In the genomic region with DNA sequence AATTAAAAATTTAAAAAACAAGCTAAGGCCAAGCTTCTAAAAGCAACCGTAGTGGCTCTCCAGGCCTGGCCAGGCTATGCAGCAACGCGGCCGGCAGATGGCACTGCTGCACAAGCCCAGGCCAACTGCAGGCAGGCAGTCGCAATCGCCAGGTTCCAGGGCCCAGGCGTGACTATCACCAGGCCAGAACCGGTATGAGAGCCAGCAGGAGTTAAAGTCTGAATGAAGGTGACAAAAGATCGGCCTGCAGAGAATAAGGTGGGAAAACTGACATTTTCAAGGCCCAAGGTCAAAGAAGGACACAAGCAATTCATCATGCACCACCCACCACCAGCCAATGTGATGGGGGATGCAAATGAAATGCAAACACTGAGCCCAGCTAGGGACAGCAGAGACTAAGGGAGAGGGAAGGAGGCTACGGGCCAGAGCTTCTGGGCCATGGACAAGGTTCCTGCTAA, we compare ENCODE assay signal across 1 cellular context.
TF ChIP-seq lines count a peak whose summit lies in the region.

No MANE protein-coding gene starts in this region.

TF ChIP-seq in HepG2, 621 proteins besides CTCF, POLR2A, EP300 and RAD21 (continued from another document):
- TF ChIP-seq ZNF362 (CRISPR knock-in tag; IDR thresholded peaks at IDR 0.05; ENCODE audit: borderline replicate concordance) (no peak), TBL1XR1 (IDR thresholded peaks at IDR 0.05; ENCODE audit: borderline replicate concordance, low read length, partially characterized antibody) (no peak), ZNF703 (CRISPR knock-in tag; IDR thresholded peaks at IDR 0.05; ENCODE audit: borderline replicate concordance) (no peak), HMGXB4 (CRISPR knock-in tag; IDR thresholded peaks at IDR 0.05; ENCODE audit: borderline replicate concordance in 1 of 2, low read depth in 1 of 2) (peak in 1 of 2 experiments; percentile 30; a peak in 1 of 4 replicates), ZNF564 (CRISPR knock-in tag; IDR thresholded peaks at IDR 0.05) (no peak), ZNF33B (CRISPR knock-in tag; IDR thresholded peaks at IDR 0.05) (no peak), DNMT1 (CRISPR knock-in tag; IDR thresholded peaks at IDR 0.05) (no peak), HIVEP1 (CRISPR knock-in tag; IDR thresholded peaks at IDR 0.05) (no peak), ZBTB21 (CRISPR knock-in tag; IDR thresholded peaks at IDR 0.05) (no peak), ARNT2 (CRISPR knock-in tag; IDR thresholded peaks at IDR 0.05; ENCODE audit: low read depth) (no peak), ZNF264 (CRISPR knock-in tag; IDR thresholded peaks at IDR 0.05) (no peak), NFYC (CRISPR knock-in tag; IDR thresholded peaks at IDR 0.05) (no peak), JARID2 (CRISPR knock-in tag; IDR thresholded peaks at IDR 0.05; ENCODE audit: insufficient replicate concordance) (no peak), NR3C1 (CRISPR knock-in tag; IDR thresholded peaks at IDR 0.05) (no peak), ZNF674 (CRISPR knock-in tag; IDR thresholded peaks at IDR 0.05; ENCODE audit: low read depth) (no peak), AGO2 (optimal IDR thresholded peaks at IDR 0.05; ENCODE audit: low read depth, low read length) (no peak), MYNN (CRISPR knock-in tag; IDR thresholded peaks at IDR 0.05; ENCODE audit: low read depth) (no peak), MEF2D (CRISPR knock-in tag; IDR thresholded peaks at IDR 0.05) (no peak), SKI (IDR thresholded peaks at IDR 0.05; ENCODE audit: partially characterized antibody) (no peak), ZNF546 (CRISPR knock-in tag; conservative IDR thresholded peaks at IDR 0.05) (no peak)
- TF ChIP-seq, protein P1, sequence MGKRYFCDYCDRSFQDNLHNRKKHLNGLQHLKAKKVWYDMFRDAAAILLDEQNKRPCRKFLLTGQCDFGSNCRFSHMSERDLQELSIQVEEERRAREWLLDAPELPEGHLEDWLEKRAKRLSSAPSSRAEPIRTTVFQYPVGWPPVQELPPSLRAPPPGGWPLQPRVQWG (CRISPR knock-in tag; IDR thresholded peaks at IDR 0.05; ENCODE audit: borderline replicate concordance, low read depth), result no peak
